In the genomic region with DNA sequence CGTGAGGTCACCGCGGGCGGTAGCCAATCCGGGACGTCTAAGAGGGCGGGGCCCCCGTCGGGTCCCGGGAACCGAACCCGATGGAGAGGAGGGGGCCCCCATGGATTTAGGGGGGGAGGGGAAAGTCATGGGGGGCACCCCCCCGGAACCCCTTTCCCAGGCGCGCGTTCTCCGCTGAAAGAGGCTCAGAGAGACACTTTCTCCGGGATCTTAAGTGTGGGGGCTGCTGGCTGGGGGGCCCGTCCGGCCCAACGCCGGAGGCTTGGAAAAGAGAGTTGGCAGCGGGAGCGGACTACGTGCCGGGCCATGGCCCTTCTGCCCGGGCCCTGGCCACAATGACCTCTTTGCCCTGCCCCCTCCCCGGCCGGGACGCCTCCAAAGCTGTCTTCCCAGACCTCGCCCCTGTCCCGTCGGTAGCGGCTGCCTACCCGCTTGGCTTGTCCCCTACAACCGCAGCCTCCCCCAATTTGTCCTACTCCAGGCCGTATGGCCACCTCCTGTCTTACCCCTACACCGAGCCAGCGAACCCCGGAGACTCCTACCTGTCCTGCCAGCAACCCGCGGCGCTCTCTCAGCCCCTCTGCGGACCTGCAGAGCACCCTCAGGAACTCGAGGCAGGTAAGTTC, we compare ENCODE assay signal across 8 cellular contexts. TPM values are rescaled to one million over a fixed set of nuclear protein-coding genes. Genes with fewer than 3 reads are reported as not detected.
DNase-seq lines count a peak whose midpoint lies in the region; ATAC-seq and TF ChIP-seq lines count a peak whose summit lies in the region.

A gene with protein sequence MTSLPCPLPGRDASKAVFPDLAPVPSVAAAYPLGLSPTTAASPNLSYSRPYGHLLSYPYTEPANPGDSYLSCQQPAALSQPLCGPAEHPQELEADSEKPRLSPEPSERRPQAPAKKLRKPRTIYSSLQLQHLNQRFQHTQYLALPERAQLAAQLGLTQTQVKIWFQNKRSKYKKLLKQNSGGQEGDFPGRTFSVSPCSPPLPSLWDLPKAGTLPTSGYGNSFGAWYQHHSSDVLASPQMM (plus strand): TSS at position 57 of the 626 bp plus-strand sequence. CDS start 279 bp downstream, at position 336.

- H3K27ac Mint-ChIP-seq in chondrocyte (ENCODE audit: unreplicated experiment) (peak within 1 kb of the TSS; percentile 41), natural killer cell (peak within 1 kb of the TSS in 1 of 2 donors; percentile 44)

- no peak for DNase-seq in GM12864 (ENCODE audit: low read depth)
- peak; percentile 39 for DNase-seq in NB4 (ENCODE audit: low read depth)
- DNase-seq in chondrocyte (ENCODE audit: low spot score): no peak
- no peak for DNase-seq in natural killer cell
- DNase-seq in NCI-H2227 treated with DMSO at 0.1 percent for 48 hours (lab: John Stamatoyannopoulos, UW): no peak
- no peak for DNase-seq in kidney glomerular epithelial cell (lab: John Stamatoyannopoulos, UW)
- no peak for DNase-seq in Kasumi-1 (lab: John Stamatoyannopoulos, UW)
- no peak for DNase-seq in stimulated activated CD4-positive, alpha-beta T cell treated with anti-CD3 and anti-CD28 coated beads, Interleukin-4, amount 100 ng/mL, for 24 hours

- peaks cover 89% of the 10 kb centered on the region for H3K27me3 Mint-ChIP-seq in chondrocyte (ENCODE audit: low read depth)
- H3K27me3 Mint-ChIP-seq in natural killer cell (ENCODE audit: low read depth in 2 of 2): peaks cover 47 to 80% of the 10 kb centered on the region in 2 donors

- peaks cover under 1% of the 10 kb centered on the region for H3K36me3 Mint-ChIP-seq in chondrocyte (ENCODE audit: low read depth)
- H3K36me3 Mint-ChIP-seq in natural killer cell: no peaks in the 10 kb centered on the region

- intact Hi-C loops in natural killer cell (cut with micrococcal nuclease): no loop called here

- H3K4me3 ChIP-seq in GM12864 (ENCODE audit: low read depth, low read length) (peak within 1 kb of the TSS; percentile 72), NB4 (ENCODE audit: low read depth, low read length) (peak within 1 kb of the TSS; percentile 74)

- no peak for TF ChIP-seq POLR2A in NB4 (IDR thresholded peaks at IDR 0.05; ENCODE audit: extremely low read depth, insufficient read length)

- no peaks in the 10 kb centered on the region for H3K9me3 Mint-ChIP-seq in chondrocyte (ENCODE audit: low read depth)
- H3K9me3 Mint-ChIP-seq in natural killer cell: no peaks in the 10 kb centered on the region

- ATAC-seq in natural killer cell: no peak

- H3K4me1 Mint-ChIP-seq in chondrocyte (ENCODE audit: low read depth) (peaks cover 31% of the 10 kb centered on the region), natural killer cell (peaks cover 37 to 70% of the 10 kb centered on the region in 2 donors)

- TF ChIP-seq CTCF in GM12864 (IDR thresholded peaks at IDR 0.05; ENCODE audit: low read depth, low read length, missing control alignments): no peak
- no peak for TF ChIP-seq CTCF in NB4 (IDR thresholded peaks at IDR 0.05; ENCODE audit: low read depth, low read length)
- no peak for TF ChIP-seq CTCF in chondrocyte (IDR thresholded peaks at IDR 0.05)
- TF ChIP-seq CTCF in natural killer cell (IDR thresholded peaks at IDR 0.05): no peak

- peak within 1 kb of the TSS; percentile 66 for H3K4me3 Mint-ChIP-seq in chondrocyte (ENCODE audit: unreplicated experiment)
- H3K4me3 Mint-ChIP-seq in natural killer cell: peak within 1 kb of the TSS; percentile 88

RNA-seq across cellular contexts. Expression of the gene that starts here (rescaled TPM):
- total RNA-seq in chondrocyte: 0.12 TPM in 1 of 3 replicates, not detected in the others
- total RNA-seq in natural killer cell: 1 to 10 TPM in 1 of 3 donors, under 1 TPM in 1, not detected in 1; 0.35 to 1.1 TPM
